17 cellular contexts compared by ENCODE assay signal in genomic region chr3:63988943-63989342, GRCh38. TPM values are rescaled to one million over a fixed set of nuclear protein-coding genes. Genes with fewer than 3 reads are reported as not detected.
DNase-seq lines count a peak whose midpoint lies in the region; ATAC-seq and TF ChIP-seq lines count a peak whose summit lies in the region.
"Had no signal": no experiment of that assay in that cellular context is flagged by ENCODE, and none has a peak within 500 bp of the region (broad histone marks: within the 10 kb centered on the region; RNA-seq: fewer than 3 reads in every experiment).

No MANE protein-coding gene starts in this region.

- H3K4me1 Mint-ChIP-seq in activated T-cell treated with anti-CD3 and anti-CD28 coated beads, Interleukin-2, amount 50 U/mL, for 24 hours (ENCODE audit: low read depth): peaks cover 36% of the 10 kb centered on the region
- H3K4me1 Mint-ChIP-seq in activated T-cell treated with anti-CD3 and anti-CD28 coated beads, Interleukin-2, amount 50 U/mL, for 4 hours (ENCODE audit: low read depth): peaks cover 39% of the 10 kb centered on the region
- H3K4me1 Mint-ChIP-seq in CD4-positive, alpha-beta T cell (ENCODE audit: low read depth): peaks cover 70% of the 10 kb centered on the region
- peaks cover 11 to 68% of the 10 kb centered on the region in 2 donors for H3K4me1 Mint-ChIP-seq in immature natural killer cell
- H3K4me1 Mint-ChIP-seq in Calu3 (ENCODE audit: low read depth, unreplicated experiment): no peaks in the 10 kb centered on the region

- H3K27me3 Mint-ChIP-seq in activated T-cell treated with anti-CD3 and anti-CD28 coated beads, Interleukin-2, amount 50 U/mL, for 24 hours: no peaks in the 10 kb centered on the region
- H3K27me3 Mint-ChIP-seq in activated T-cell treated with anti-CD3 and anti-CD28 coated beads, Interleukin-2, amount 50 U/mL, for 4 hours (ENCODE audit: low read depth): no peaks in the 10 kb centered on the region
- no peaks in the 10 kb centered on the region for H3K27me3 Mint-ChIP-seq in CD4-positive, alpha-beta T cell
- H3K27me3 Mint-ChIP-seq in immature natural killer cell (ENCODE audit: low read depth in 3 of 3) (no peaks in the 10 kb centered on the region), Calu3 (ENCODE audit: unreplicated experiment) (no peaks in the 10 kb centered on the region)

- POLR2A ChIA-PET in CD4-positive, alpha-beta T cell (lab: Charles Lee): no interaction called here

- CTCF ChIA-PET in CD4-positive, alpha-beta T cell (lab: Charles Lee): no interaction called here
- CTCF ChIA-PET in Calu3 (lab: Charles Lee): no interaction called here

- no peak for ATAC-seq in activated T-cell treated with anti-CD3 and anti-CD28 coated beads, Interleukin-2, amount 50 U/mL, for 4 hours
- no peak for ATAC-seq in CD4-positive, alpha-beta T cell (ENCODE audit: poor library complexity)
- ATAC-seq: HepG2 had no signal

- no peak overlapping the region for H3K27ac ChIP-seq in CD4-positive, alpha-beta T cell (ENCODE audit: low read depth, low read length)
- peak overlapping the region; percentile 8 for H3K27ac ChIP-seq in KOPT-K1 (ENCODE audit: low read depth, low read length, poor library complexity, severe bottlenecking)

- peaks cover 100% of the 10 kb centered on the region for H3K36me3 ChIP-seq in KOPT-K1 (ENCODE audit: insufficient read depth, low read length)

- DNase-seq in activated T-cell treated with anti-CD3 and anti-CD28 coated beads, Interleukin-2, amount 50 U/mL, for 24 hours: no peak
- DNase-seq in activated T-cell treated with anti-CD3 and anti-CD28 coated beads, Interleukin-2, amount 50 U/mL, for 4 hours: no peak
- no peak for DNase-seq in CD4-positive, alpha-beta T cell
- DNase-seq in immature natural killer cell (no peak), Calu3 (no peak), hippocampal formation (lab: John Stamatoyannopoulos, UW) (no peak)
- DNase-seq: AML-193, DMS79 treated with DMSO at 0.1 percent for 48 hours, H7, KG1, NCI-H1436, NCI-H2029, NCI-H2171 treated with DMSO at 0.1 percent for 48 hours, NCI-H446 treated with DMSO at 0.1 percent for 48 hours, OCI-M1 had no signal

- no peak for TF ChIP-seq CTCF in CD4-positive, alpha-beta T cell (IDR thresholded peaks at IDR 0.05)
- no peak for TF ChIP-seq CTCF in Calu3 (IDR thresholded peaks at IDR 0.05; ENCODE audit: unreplicated experiment)

- peak overlapping the region; percentile 78 for H3K27ac Mint-ChIP-seq in activated T-cell treated with anti-CD3 and anti-CD28 coated beads, Interleukin-2, amount 50 U/mL, for 24 hours
- H3K27ac Mint-ChIP-seq in CD4-positive, alpha-beta T cell: peak overlapping the region; percentile 71
- H3K27ac Mint-ChIP-seq in immature natural killer cell: peak overlapping the region in 4 of 6 donors; percentile 41 to 68 (median 46)
- no peak overlapping the region for H3K27ac Mint-ChIP-seq in Calu3 (ENCODE audit: unreplicated experiment)

- intact Hi-C loops in CD4-positive, alpha-beta T cell (cut with DNase I, micrococcal nuclease): no loop called here
- intact Hi-C loops in Calu3 (cut with micrococcal nuclease; ENCODE audit: unreplicated experiment): no loop called here

- no peaks in the 10 kb centered on the region for H3K9me3 ChIP-seq in CD4-positive, alpha-beta T cell (ENCODE audit: control insufficient read depth, low read length)
- no peaks in the 10 kb centered on the region for H3K9me3 ChIP-seq in KOPT-K1 (ENCODE audit: insufficient read depth, low read length, poor library complexity, severe bottlenecking)

- no peaks in the 10 kb centered on the region for H3K27me3 ChIP-seq in CD4-positive, alpha-beta T cell (ENCODE audit: control insufficient read depth, insufficient read depth, low read length)

- peaks cover 98% of the 10 kb centered on the region for H3K36me3 Mint-ChIP-seq in activated T-cell treated with anti-CD3 and anti-CD28 coated beads, Interleukin-2, amount 50 U/mL, for 24 hours (ENCODE audit: low read depth)
- peaks cover 63% of the 10 kb centered on the region for H3K36me3 Mint-ChIP-seq in activated T-cell treated with anti-CD3 and anti-CD28 coated beads, Interleukin-2, amount 50 U/mL, for 4 hours (ENCODE audit: insufficient read depth)
- H3K36me3 Mint-ChIP-seq in CD4-positive, alpha-beta T cell (ENCODE audit: low read depth): peaks cover 99% of the 10 kb centered on the region
- H3K36me3 Mint-ChIP-seq in immature natural killer cell (peaks cover 23 to 72% (median 53%) of the 10 kb centered on the region in 3 donors), Calu3 (ENCODE audit: insufficient read depth, unreplicated experiment) (peaks cover 18% of the 10 kb centered on the region)

- H3K9me3 Mint-ChIP-seq in activated T-cell treated with anti-CD3 and anti-CD28 coated beads, Interleukin-2, amount 50 U/mL, for 24 hours: no peaks in the 10 kb centered on the region
- no peaks in the 10 kb centered on the region for H3K9me3 Mint-ChIP-seq in activated T-cell treated with anti-CD3 and anti-CD28 coated beads, Interleukin-2, amount 50 U/mL, for 4 hours
- no peaks in the 10 kb centered on the region for H3K9me3 Mint-ChIP-seq in CD4-positive, alpha-beta T cell
- H3K9me3 Mint-ChIP-seq in immature natural killer cell: no peaks in the 10 kb centered on the region
- no peaks in the 10 kb centered on the region for H3K9me3 Mint-ChIP-seq in Calu3 (ENCODE audit: low read depth, unreplicated experiment)

- H3K4me3 Mint-ChIP-seq in activated T-cell treated with anti-CD3 and anti-CD28 coated beads, Interleukin-2, amount 50 U/mL, for 24 hours: no peak overlapping the region
- no peak overlapping the region for H3K4me3 Mint-ChIP-seq in activated T-cell treated with anti-CD3 and anti-CD28 coated beads, Interleukin-2, amount 50 U/mL, for 4 hours
- H3K4me3 Mint-ChIP-seq in CD4-positive, alpha-beta T cell: no peak overlapping the region
- H3K4me3 Mint-ChIP-seq in immature natural killer cell (no peak overlapping the region), Calu3 (ENCODE audit: low read depth, unreplicated experiment) (no peak overlapping the region)

- no TSS peak for BruUV-seq in Calu3 (replicated peaks; lab: Mats Ljungman, UMichigan)

RNA-seq across cellular contexts. Expression of gene PSMD6, which starts 34.4 kb away (rescaled TPM):
- 100 to 1,000 TPM; 198 to 222 (median 214) TPM for total RNA-seq in activated T-cell treated with anti-CD3 and anti-CD28 coated beads, Interleukin-2, amount 50 U/mL, for 4 hours
- total RNA-seq in CD4-positive, alpha-beta T cell: 100 to 1,000 TPM; 119 to 126 TPM
- 100 to 1,000 TPM in 2 of 3 donors, 10 to 100 TPM in 1; 92.3 to 161 (median 124) TPM for polyA plus RNA-seq in immature natural killer cell
- 65.4 and 73.3 TPM in 2 replicates for total RNA-seq in Calu3 (2022)
